ENCODE assay signal across 1 cellular context in genomic region chr11:28110839-28111235, GRCh38.
TF ChIP-seq lines count a peak whose summit lies in the region.

No MANE protein-coding gene starts in this region.

TF ChIP-seq in GM12878, 131 proteins besides CTCF, POLR2A, EP300 and RAD21:
- TF ChIP-seq ZNF592 (IDR thresholded peaks at IDR 0.05) (no peak), TCF12 (IDR thresholded peaks at IDR 0.05; ENCODE audit: low read depth, low read length) (no peak), BACH1 (IDR thresholded peaks at IDR 0.05; ENCODE audit: borderline replicate concordance) (no peak), CHD1 (IDR thresholded peaks at IDR 0.05; ENCODE audit: low read depth, low read length) (no peak)
TF ChIP-seq in GM12878: peak in this region for 0.
